Comparison of ENCODE assay signal across 1 cellular context in the genomic region with DNA sequence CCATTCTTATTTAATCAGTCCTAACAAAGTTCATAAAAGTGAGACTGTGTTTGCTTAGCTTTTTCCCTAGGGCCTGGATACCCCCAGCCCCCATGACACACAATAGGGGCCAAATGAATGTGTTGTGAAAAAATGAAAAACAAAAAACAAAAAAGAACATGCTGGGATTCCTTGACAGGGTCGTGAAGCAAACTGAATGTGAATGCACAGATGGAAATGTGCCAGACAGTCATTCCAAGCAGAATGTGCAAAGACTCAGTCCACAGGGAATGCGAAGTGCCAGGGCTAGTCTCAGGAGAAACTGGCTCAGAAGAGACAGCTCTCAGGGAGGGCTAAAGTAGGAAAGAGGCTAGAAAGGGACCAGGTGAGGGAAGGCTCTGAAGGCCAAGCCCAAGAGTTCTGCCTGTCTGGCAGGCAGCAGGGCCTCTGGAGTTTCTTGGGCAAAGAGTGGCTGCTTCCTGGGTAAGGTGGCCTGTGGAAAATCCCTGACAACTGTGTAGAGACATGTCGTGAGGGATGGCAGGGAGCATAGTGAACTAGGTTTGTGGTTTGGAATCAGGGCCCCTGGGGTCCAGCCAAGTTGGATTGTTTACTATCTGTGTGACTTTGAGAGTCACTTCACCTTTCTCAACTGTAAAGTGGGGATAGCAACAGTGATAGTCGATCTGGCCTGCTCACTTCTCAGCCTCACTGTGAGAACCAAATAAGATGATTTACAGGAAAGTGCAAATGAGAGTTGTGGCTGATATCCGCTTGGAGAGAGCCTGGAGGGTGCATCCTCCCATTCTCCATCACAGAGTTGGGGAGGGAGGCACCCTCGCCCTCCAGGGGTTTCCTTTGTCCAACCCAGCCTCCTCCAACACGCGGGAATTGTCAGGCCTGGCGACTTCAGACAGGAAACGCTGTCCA.
A peak's percentile ranks its signal among the peaks of the same experiment; 100 is the strongest.
TF ChIP-seq lines count a peak whose summit lies in the region.

No MANE protein-coding gene starts in this region.

TF ChIP-seq in HCT116, 20 proteins besides CTCF, POLR2A, EP300 and RAD21:
- TF ChIP-seq POLR2AphosphoS5 (IDR thresholded peaks at IDR 0.05; ENCODE audit: low read depth, low read length) (0 out of 2 replicates have a peak, but pooled peaks have one; percentile 32), CBX3 (IDR thresholded peaks at IDR 0.05; ENCODE audit: low read depth) (no peak)
